In the genomic region with DNA sequence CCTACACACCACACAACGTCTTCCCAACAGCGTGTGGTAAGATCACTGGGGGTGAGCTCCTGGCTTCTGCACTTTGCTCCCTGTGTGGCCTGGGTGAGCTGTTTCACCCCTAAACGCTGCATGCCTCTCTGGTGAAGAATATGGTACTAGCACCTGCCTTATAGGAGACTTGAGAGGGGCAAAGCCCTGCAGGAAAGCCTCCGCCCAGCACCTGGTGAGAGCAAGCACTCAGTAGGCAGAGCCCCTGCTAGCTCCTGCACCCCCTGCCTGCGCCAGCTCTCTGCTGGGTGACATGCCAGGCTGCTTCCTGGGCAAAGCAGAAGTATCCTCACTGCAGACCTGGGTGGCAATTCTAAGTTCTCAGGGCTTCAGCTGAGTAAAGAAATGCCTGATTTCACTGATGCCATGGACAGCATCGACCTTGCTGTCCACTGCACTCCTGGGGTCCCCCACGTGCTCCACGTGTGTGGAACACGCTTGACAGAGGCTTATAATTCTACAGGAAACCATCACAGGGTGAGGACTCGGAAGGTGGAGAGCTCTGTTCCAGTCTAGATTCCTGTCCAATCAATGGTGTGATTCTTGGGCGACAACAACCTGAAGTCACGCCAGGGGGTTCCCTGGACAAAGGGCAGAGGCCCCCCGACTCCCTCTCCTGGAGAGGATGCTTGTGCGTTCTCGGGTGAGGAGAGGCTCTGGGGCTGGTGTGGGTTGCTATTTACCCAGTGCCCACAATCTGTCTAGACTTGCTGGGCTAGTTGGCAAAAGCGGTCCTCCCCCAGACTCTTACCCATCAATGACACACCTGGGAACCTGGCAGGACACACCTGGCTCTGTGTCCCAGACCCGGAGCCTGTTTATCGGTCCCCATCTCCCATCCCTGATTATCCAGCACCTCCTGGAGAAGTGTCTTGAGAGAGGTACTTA, we compare ENCODE assay signal across 20 cellular contexts. TPM values are rescaled to one million over a fixed set of nuclear protein-coding genes. Genes with fewer than 3 reads are reported as not detected.
A peak's percentile ranks its signal among the peaks of the same experiment; 100 is the strongest.
DNase-seq lines count a peak whose midpoint lies in the region; ATAC-seq, FAIRE-seq and TF ChIP-seq lines count a peak whose summit lies in the region.
"Had no signal": no experiment of that assay in that cellular context is flagged by ENCODE, and none has a peak within 500 bp of the region (broad histone marks: within the 10 kb centered on the region; RNA-seq: fewer than 3 reads in every experiment).

No MANE protein-coding gene starts in this region.

- no peak for FAIRE-seq in H1 (lab: Jason Lieb, UNC)
- FAIRE-seq: K562, RCC 7860 had no signal

- H3K4me1 Mint-ChIP-seq in Caco-2 (ENCODE audit: low read depth, unreplicated experiment) (peaks cover 46% of the 10 kb centered on the region), H9 (peaks cover 4 to 6% of the 10 kb centered on the region in 2 experiments)

- H4K8ac ChIP-seq in H9 (replicated peaks; ENCODE audit: insufficient read length, low read depth, low read length) = peak overlapping the region; percentile 70
- no peak overlapping the region for H4K8ac ChIP-seq in H1 (ENCODE audit: extremely low read depth, insufficient read depth, low read length)

- BruUV-seq in Caco-2 (replicated peaks; lab: Mats Ljungman, UMichigan) = no TSS peak

- H2AK5ac ChIP-seq in H9 (ENCODE audit: insufficient read length, low read length) (no peak overlapping the region), H1 (ENCODE audit: low read depth, low read length) (no peak overlapping the region)

- intact Hi-C loops in Caco-2 (cut with micrococcal nuclease; ENCODE audit: unreplicated experiment) = loop anchor here (5.0 kb wide), 1 partner anchor 63 kb away; no protein-coding TSS in a partner anchor
- intact Hi-C loops in posterior vena cava (cut with DNase I) = no loop called here

- H3K9me3 ChIP-seq in Caco-2 (no peaks in the 10 kb centered on the region), H9 (ENCODE audit: control insufficient read depth, low read depth, low read length) (no peaks in the 10 kb centered on the region), H1 (ENCODE audit: insufficient read depth in 2 of 2, low read depth in 1 of 2, low read length in 1 of 2) (no peaks in the 10 kb centered on the region)

- H3K36me3 ChIP-seq in Caco-2 (ENCODE audit: control insufficient read depth, insufficient read depth, low read length) (no peaks in the 10 kb centered on the region), H1 (ENCODE audit: control insufficient read depth in 2 of 4, insufficient read depth in 4 of 4, low read length in 3 of 4) (no peaks in the 10 kb centered on the region)
- H3K36me3 ChIP-seq: WERI-Rb-1 had no signal

- TF ChIP-seq CTCF in Caco-2 (IDR thresholded peaks at IDR 0.05; ENCODE audit: insufficient read depth in 1 of 2, low read depth in 1 of 2, low read length in 1 of 2, severe bottlenecking in 1 of 2, unreplicated experiment in 1 of 2) (no peak), H9 (conservative IDR thresholded peaks at IDR 0.05) (no peak), H1 (IDR thresholded peaks at IDR 0.05; ENCODE audit: control extremely low read depth in 1 of 3, insufficient read depth in 1 of 3, low read depth in 1 of 3, low read length in 3 of 3) (no peak)

- H3T11ph ChIP-seq in H9 (ENCODE audit: low read length) = no peak overlapping the region

- H3K56ac ChIP-seq in H9 (ENCODE audit: insufficient read length, low read depth, low read length) (no peak overlapping the region), H1 (replicated peaks; ENCODE audit: insufficient read length, low read depth, low read length) (no peak overlapping the region)

- H2BK12ac ChIP-seq in H9 (ENCODE audit: insufficient read length, low read depth, low read length) (no peak overlapping the region), H1 (ENCODE audit: low read depth, low read length) (0 out of 2 replicates have a peak overlapping the region, but pooled peaks have one; percentile 40)

- H2BK5ac ChIP-seq in H9 (ENCODE audit: insufficient read length, low read length) (no peak overlapping the region), H1 (ENCODE audit: low read depth, low read length) (no peak overlapping the region)

- TF ChIP-seq RAD21 in H1 (IDR thresholded peaks at IDR 0.05 in 1 of 2, conservative IDR thresholded peaks at IDR 0.05 in 1 of 2; ENCODE audit: low read depth in 2 of 2, low read length in 2 of 2) = no peak

- H3K27ac Mint-ChIP-seq in Caco-2 (ENCODE audit: unreplicated experiment) (peak overlapping the region; percentile 84), H9 (no peak overlapping the region)
- H3K27ac Mint-ChIP-seq: activated naive CD4-positive, alpha-beta T cell treated with anti-CD3 and anti-CD28 coated beads for 36 hours; stimulated activated naive CD8-positive, alpha-beta T cell treated with anti-CD3 and anti-CD28 coated beads, Interleukin-15, Interleukin-2, amounts not matched to agents 100 ng/mL and 50 ng/mL, for 24 hours had no signal

- H3K4me2 ChIP-seq in H9 (ENCODE audit: insufficient read depth, insufficient read length, low read length) = no peak overlapping the region
- H3K4me2 ChIP-seq in H1 (ENCODE audit: insufficient read depth in 1 of 2, low read depth in 2 of 2, low read length in 2 of 2) = no peak overlapping the region
- H3K4me2 ChIP-seq: hepatocyte had no signal

- H3K4ac ChIP-seq in H9 (ENCODE audit: low read depth, low read length) (no peak overlapping the region), H1 (replicated peaks; ENCODE audit: insufficient read length, low read depth, low read length) (no peak overlapping the region)

- TF ChIP-seq EP300 in H1 (IDR thresholded peaks at IDR 0.05; ENCODE audit: borderline replicate concordance in 1 of 2, low read depth in 2 of 2, low read length in 2 of 2) = no peak

- CTCF ChIA-PET in Caco-2 (lab: Charles Lee) = interaction anchor here (0.7 to 2.0 kb wide), 2 partner anchors 36 to 119 kb away, joined by 4 to 5 read pairs; no protein-coding TSS in a partner anchor
- CTCF ChIA-PET in H1 (lab: Charles Lee; ENCODE audit: partially characterized antibody) = interaction anchor here (0.6 to 1.3 kb wide), 3 partner anchors 10 to 62 kb away, joined by 3 to 4 read pairs (median 3); no protein-coding TSS in a partner anchor

- H3K36me3 Mint-ChIP-seq in Caco-2 (ENCODE audit: insufficient read depth, unreplicated experiment) = peaks cover 7% of the 10 kb centered on the region
- H3K36me3 Mint-ChIP-seq in H9 (ENCODE audit: insufficient read depth in 1 of 3, low read depth in 3 of 3) = no peaks in the 10 kb centered on the region; a peak in 1 of 7 replicates

- no peaks in the 10 kb centered on the region for H3K79me1 ChIP-seq in H9 (ENCODE audit: insufficient read depth, low read depth, low read length, poor library complexity, severe bottlenecking)
- no peaks in the 10 kb centered on the region for H3K79me1 ChIP-seq in H1 (ENCODE audit: low read depth, low read length)

- H4K20me1 ChIP-seq in H9 (ENCODE audit: control insufficient read depth, insufficient read depth, insufficient read length) (no peaks in the 10 kb centered on the region), H1 (replicated peaks in 1 of 2; ENCODE audit: control insufficient read depth in 1 of 2, insufficient read depth in 2 of 2, low read length in 2 of 2) (no peaks in the 10 kb centered on the region)

- H2AFZ ChIP-seq in H9 (ENCODE audit: low read length) = no peak overlapping the region
- no peak overlapping the region for H2AFZ ChIP-seq in H1 (ENCODE audit: low read length)
- H2AFZ ChIP-seq: hepatocyte had no signal

- POLR2A ChIA-PET in Caco-2 (lab: Charles Lee) (interaction anchor here (0.6 kb wide), 1 partner anchor 31 kb away, joined by 6 read pairs; no protein-coding TSS in a partner anchor), H1 (lab: Charles Lee; ENCODE audit: partially characterized antibody) (interaction anchor here (0.6 kb wide), 1 partner anchor 18 kb away, joined by 3 read pairs; no protein-coding TSS in a partner anchor)

- DNase-seq in Caco-2 = peak in 1 of 2 experiments; percentile 29
- DNase-seq in H9 = no peak
- no peak for DNase-seq in H1 (ENCODE audit: low read depth in 1 of 2, low spot score in 2 of 2)
- DNase-seq in posterior vena cava (ENCODE audit: low spot score) = peak; percentile 63
- DNase-seq in SK-N-DZ (ENCODE audit: low spot score) = no peak
- no peak for DNase-seq in mucosa of gallbladder (ENCODE audit: low spot score)
- DNase-seq: activated naive CD4-positive, alpha-beta T cell treated with anti-CD3 and anti-CD28 coated beads for 36 hours; NCI-H1092; stimulated activated CD4-positive, alpha-beta T cell treated with anti-CD3 and anti-CD28 coated beads, Interleukin-12 subunit alpha, Interleukin-12 subunit beta, amount 100 ng/mL, for 4 hours; SW 1271; WERI-Rb-1 had no signal

- H3K27ac ChIP-seq in H9 (ENCODE audit: insufficient read length, low read depth, low read length) = no peak overlapping the region
- no peak overlapping the region for H3K27ac ChIP-seq in H1 (ENCODE audit: low read depth, low read length)
- H3K27ac ChIP-seq: dorsolateral prefrontal cortex, hepatocyte, WERI-Rb-1 had no signal

- H3K27me3 ChIP-seq in Caco-2 (replicated peaks; ENCODE audit: control insufficient read depth, insufficient read depth, low read length) (no peaks in the 10 kb centered on the region), H9 (ENCODE audit: insufficient read depth, low read length) (no peaks in the 10 kb centered on the region), H1 (replicated peaks in 1 of 4; ENCODE audit: control insufficient read depth in 3 of 4, extremely low read depth in 1 of 4, insufficient read depth in 3 of 4, low read length in 3 of 4) (no peaks in the 10 kb centered on the region)
- H3K27me3 ChIP-seq: hepatocyte had no signal

- H3K23ac ChIP-seq in H9 (ENCODE audit: insufficient read length, low read depth, low read length) (no peak overlapping the region), H1 (ENCODE audit: insufficient read length) (no peak overlapping the region)

- H2BK120ac ChIP-seq in H9 (ENCODE audit: low read depth, low read length, poor library complexity, severe bottlenecking) (no peak overlapping the region), H1 (replicated peaks; ENCODE audit: low read depth, low read length) (no peak overlapping the region)

- H2BK20ac ChIP-seq in H9 (ENCODE audit: low read depth, low read length, poor library complexity, severe bottlenecking) = no peak overlapping the region
- H2BK20ac ChIP-seq in H1 (ENCODE audit: low read length) = no peak overlapping the region

- WGBS in H9 (ENCODE audit: extremely low coverage, insufficient read length, low lambda C conversion rate) = no CpG with 5 or more reads among the region's 18 CpGs
- 83 to 100% methylated on average over 1 to 18 of the region's 18 CpGs for WGBS in H1 (ENCODE audit: extremely low coverage in 1 of 2, insufficient coverage in 1 of 2, insufficient read length in 1 of 2, insufficient replicate concordance in 2 of 2, low coverage in 1 of 2, low lambda C conversion rate in 2 of 2, missing lambda C conversion rate in 1 of 2), 2 experiments

- no peak overlapping the region for H4K5ac ChIP-seq in H9 (ENCODE audit: insufficient read length, low read depth, low read length)
- no peak overlapping the region for H4K5ac ChIP-seq in H1 (ENCODE audit: insufficient read length, low read depth, low read length)

- H3K4me1 ChIP-seq in Caco-2 (peaks cover 33% of the 10 kb centered on the region), H9 (ENCODE audit: insufficient read depth, low read length) (no peaks in the 10 kb centered on the region; the same call in 1 of the 2 replicates), H1 (replicated peaks in 1 of 4; ENCODE audit: control insufficient read depth in 3 of 4, insufficient read depth in 4 of 4, low read length in 3 of 4) (no peaks in the 10 kb centered on the region)

- peak overlapping the region; percentile 25 for H3K4me3 Mint-ChIP-seq in Caco-2 (ENCODE audit: unreplicated experiment)
- H3K4me3 Mint-ChIP-seq in H9 = no peak overlapping the region
- H3K4me3 Mint-ChIP-seq: activated naive CD4-positive, alpha-beta T cell treated with anti-CD3 and anti-CD28 coated beads for 36 hours; stimulated activated naive CD8-positive, alpha-beta T cell treated with anti-CD3 and anti-CD28 coated beads, Interleukin-15, Interleukin-2, amounts not matched to agents 100 ng/mL and 50 ng/mL, for 24 hours had no signal

- H3K14ac ChIP-seq in H9 (ENCODE audit: insufficient read depth, low read length) = peak overlapping the region; percentile 23; the same call in 1 of the 2 replicates
- H3K14ac ChIP-seq in H1 (ENCODE audit: insufficient read length) = no peak overlapping the region

- H3K9me3 Mint-ChIP-seq in Caco-2 (ENCODE audit: unreplicated experiment) (peaks cover 8% of the 10 kb centered on the region), H9 (no peaks in the 10 kb centered on the region)
- H3K9me3 Mint-ChIP-seq: activated naive CD4-positive, alpha-beta T cell treated with anti-CD3 and anti-CD28 coated beads for 36 hours; stimulated activated naive CD8-positive, alpha-beta T cell treated with anti-CD3 and anti-CD28 coated beads, Interleukin-15, Interleukin-2, amounts not matched to agents 100 ng/mL and 50 ng/mL, for 24 hours had no signal

- H3K79me2 ChIP-seq in H9 (ENCODE audit: insufficient read depth, low read length) (no peaks in the 10 kb centered on the region), H1 (ENCODE audit: control insufficient read depth in 1 of 2, insufficient read depth in 2 of 2, low read length in 2 of 2) (no peaks in the 10 kb centered on the region)
- H3K79me2 ChIP-seq: hepatocyte had no signal

- H3K18ac ChIP-seq in H9 (ENCODE audit: insufficient read length, low read depth, low read length) = no peak overlapping the region
- no peak overlapping the region for H3K18ac ChIP-seq in H1 (ENCODE audit: extremely low read depth, low read length)

- TF ChIP-seq POLR2A in H1 (IDR thresholded peaks at IDR 0.05; ENCODE audit: control extremely low read depth in 1 of 2, low read depth in 2 of 2, low read length in 2 of 2) = no peak

- ATAC-seq in GM18861 (IDR thresholded peaks at IDR 0.05; ENCODE audit: unreplicated experiment) = no peak
- ATAC-seq: K562 had no signal

- H2BK15ac ChIP-seq in H9 (ENCODE audit: low read depth, low read length) = no peak overlapping the region
- H2BK15ac ChIP-seq in H1 (ENCODE audit: low read length) = 0 out of 2 replicates have a peak overlapping the region, but pooled peaks have one; percentile 81

- H4K91ac ChIP-seq in H9 (ENCODE audit: insufficient read length, low read depth, low read length) = no peak overlapping the region
- H4K91ac ChIP-seq in H1 (replicated peaks; ENCODE audit: insufficient read length, low read length) = no peak overlapping the region

- H3K23me2 ChIP-seq in H9 (ENCODE audit: insufficient read length, low read depth, low read length, poor library complexity, severe bottlenecking) (no peaks in the 10 kb centered on the region), H1 (ENCODE audit: low read depth, low read length) (no peaks in the 10 kb centered on the region; the same call in 1 of the 2 replicates)

- no peak overlapping the region for H3K4me3 ChIP-seq in Caco-2 (ENCODE audit: low read depth, low read length)
- no peak overlapping the region for H3K4me3 ChIP-seq in H1 (ENCODE audit: extremely low read depth in 1 of 4, insufficient read depth in 2 of 4, low read depth in 3 of 4, low read length in 4 of 4)
- H3K4me3 ChIP-seq: dorsolateral prefrontal cortex, hepatocyte, K562 had no signal

- H3K27me3 Mint-ChIP-seq in Caco-2 (ENCODE audit: insufficient read depth, unreplicated experiment) (no peaks in the 10 kb centered on the region), H9 (ENCODE audit: low read depth) (peaks cover 5% of the 10 kb centered on the region)

- H3K9ac ChIP-seq in H9 (ENCODE audit: extremely low read depth, insufficient read length, low read length) = no peak overlapping the region
- no peak overlapping the region for H3K9ac ChIP-seq in H1 (replicated peaks in 1 of 4; ENCODE audit: extremely low read depth in 1 of 4, low read depth in 3 of 4, low read length in 3 of 4)

RNA-seq across cellular contexts. Expression of gene CALML5, which starts 5.0 kb away (rescaled TPM):
- total RNA-seq in Caco-2 (2022) (not detected in 2 replicates), H9 (2021) (not detected in 2 replicates), posterior vena cava (not detected), mucosa of gallbladder (not detected)
- 0.38 TPM in 1 of 2 replicates, not detected in the other for total RNA-seq in H1 (2021; fragmentation: NEBNext Ultra II Directional; extraction: Animal tissue kit (Norgen Biotek cat#: 25700))
- polyA plus RNA-seq in H1 (2011; rRNA removed) = 0.09 TPM in 1 of 2 replicates, not detected in the other
- not detected for polyA plus RNA-seq in H1 (2011; cell fraction: cytosol; rRNA removed)
- not detected for polyA plus RNA-seq in H1 (2011; cell fraction: nucleus; rRNA removed)
- not detected in 4 replicates for polyA plus RNA-seq in H1 (2012, experiment 1 of 2)
- polyA plus RNA-seq in H1 (2012, experiment 2 of 2) = not detected
- polyA plus RNA-seq in H1 (2013, experiment 1 of 2) = not detected
- not detected for polyA plus RNA-seq in H1 (2013, experiment 2 of 2)
- not detected in 2 replicates for polyA minus RNA-seq in H1 (2011; rRNA and poly(A)+ RNA removed)
- polyA minus RNA-seq in H1 (2011; cell fraction: cytosol; rRNA and poly(A)+ RNA removed) = not detected
- not detected for polyA minus RNA-seq in H1 (2011; cell fraction: nucleus; rRNA and poly(A)+ RNA removed)
- not detected in 2 replicates for polyA plus RNA-seq in SK-N-DZ (2014; cell fraction: cytosol; rRNA removed)
- not detected in 2 replicates for polyA plus RNA-seq in SK-N-DZ (2014; cell fraction: nucleus; rRNA removed)
- total RNA-seq: activated naive CD4-positive, alpha-beta T cell treated with anti-CD3 and anti-CD28 coated beads for 36 hours; dorsolateral prefrontal cortex; fibroblast of lung; hepatocyte; K562; myocyte had no signal
- polyA plus RNA-seq: BJ, fibroblast of lung, hepatocyte, K562 had no signal

RNA-seq across cellular contexts. Expression of gene CALML3, which starts 20.4 kb away (rescaled TPM):
- total RNA-seq in Caco-2 (2022) (0.18 TPM in 1 of 2 replicates, not detected in the other), H9 (2021) (not detected in 2 replicates), posterior vena cava (not detected), mucosa of gallbladder (not detected)
- total RNA-seq in H1 (2021; fragmentation: NEBNext Ultra II Directional; extraction: Animal tissue kit (Norgen Biotek cat#: 25700)) = not detected in 2 replicates
- not detected in 2 replicates for polyA plus RNA-seq in H1 (2011; rRNA removed)
- not detected for polyA plus RNA-seq in H1 (2011; cell fraction: cytosol; rRNA removed)
- not detected for polyA plus RNA-seq in H1 (2011; cell fraction: nucleus; rRNA removed)
- polyA plus RNA-seq in H1 (2012, experiment 1 of 2) = not detected in 4 replicates
- polyA plus RNA-seq in H1 (2012, experiment 2 of 2) = not detected
- not detected for polyA plus RNA-seq in H1 (2013, experiment 1 of 2)
- not detected for polyA plus RNA-seq in H1 (2013, experiment 2 of 2)
- polyA minus RNA-seq in H1 (2011; rRNA and poly(A)+ RNA removed) = not detected in 2 replicates
- not detected for polyA minus RNA-seq in H1 (2011; cell fraction: cytosol; rRNA and poly(A)+ RNA removed)
- polyA minus RNA-seq in H1 (2011; cell fraction: nucleus; rRNA and poly(A)+ RNA removed) = not detected
- polyA plus RNA-seq in SK-N-DZ (2014; cell fraction: cytosol; rRNA removed) = not detected in 2 replicates
- not detected in 2 replicates for polyA plus RNA-seq in SK-N-DZ (2014; cell fraction: nucleus; rRNA removed)
- total RNA-seq: activated naive CD4-positive, alpha-beta T cell treated with anti-CD3 and anti-CD28 coated beads for 36 hours; fibroblast of lung; hepatocyte; K562; myocyte had no signal
- polyA plus RNA-seq: BJ, fibroblast of lung, hepatocyte, K562 had no signal
